25 cellular contexts compared by ENCODE assay signal in genomic region chr5:140309706-140310249, GRCh38. TPM values are rescaled to one million over a fixed set of nuclear protein-coding genes. Genes with fewer than 3 reads are reported as not detected.
DNase-seq lines count a peak whose midpoint lies in the region; ATAC-seq, FAIRE-seq and TF ChIP-seq lines count a peak whose summit lies in the region.
"Had no signal": no experiment of that assay in that cellular context is flagged by ENCODE, and none has a peak within 500 bp of the region (broad histone marks: within the 10 kb centered on the region; RNA-seq: fewer than 3 reads in every experiment).

No MANE protein-coding gene starts in this region.

- no peak overlapping the region for H3K4me3 Mint-ChIP-seq in CD8-positive, alpha-beta T cell
- H3K4me3 Mint-ChIP-seq: CD8-positive, alpha-beta memory T cell; GM23338; IgD-negative memory B cell had no signal

- H3K36me3 ChIP-seq in IMR-90 (ENCODE audit: control insufficient read depth, insufficient read depth, low read length): no peaks in the 10 kb centered on the region
- H3K36me3 ChIP-seq in K562 (ENCODE audit: control insufficient read depth, insufficient read depth, low read length): no peaks in the 10 kb centered on the region
- no peaks in the 10 kb centered on the region for H3K36me3 ChIP-seq in mesendoderm (ENCODE audit: control insufficient read depth, insufficient read depth, low read length)
- no peaks in the 10 kb centered on the region for H3K36me3 ChIP-seq in CD8-positive, alpha-beta T cell (ENCODE audit: insufficient read depth, low read length)
- H3K36me3 ChIP-seq in ovary: no peaks in the 10 kb centered on the region
- H3K36me3 ChIP-seq: BLaER1 treated with 17β-estradiol and CSF1 and Interleukin-3, amounts not matched to agents 10 nM and 100 nM had no signal

- no peak overlapping the region for H3K27ac Mint-ChIP-seq in CD8-positive, alpha-beta T cell
- H3K27ac Mint-ChIP-seq: CD8-positive, alpha-beta memory T cell; GM23338; IgD-negative memory B cell had no signal

- H4K20me1 ChIP-seq in IMR-90 (ENCODE audit: insufficient read depth, low read length) (no peaks in the 10 kb centered on the region), K562 (replicated peaks; ENCODE audit: control insufficient read depth, insufficient read depth, low read length) (no peaks in the 10 kb centered on the region)
- H4K20me1 ChIP-seq: BLaER1 treated with 17β-estradiol and CSF1 and Interleukin-3, amounts not matched to agents 10 nM and 100 nM had no signal

- no peaks in the 10 kb centered on the region for H3K79me2 ChIP-seq in K562 (ENCODE audit: control insufficient read depth, insufficient read depth, low read length)
- no peaks in the 10 kb centered on the region for H3K79me2 ChIP-seq in mesendoderm (ENCODE audit: control insufficient read depth, insufficient read depth, low read length)

- H2BK15ac ChIP-seq in IMR-90 (ENCODE audit: low read depth, low read length) (peak overlapping the region; percentile 55; the same call in 2 of the 3 replicates), mesendoderm (replicated peaks; ENCODE audit: low read depth) (no peak overlapping the region)

- H2BK20ac ChIP-seq in IMR-90 (ENCODE audit: low read depth, low read length): peak overlapping the region; percentile 33; the same call in 1 of the 2 replicates

- TF ChIP-seq EP300 in K562 (IDR thresholded peaks at IDR 0.05; ENCODE audit: low read length) (no peak), ovary (IDR thresholded peaks at IDR 0.05) (no peak)

- POLR2A ChIA-PET in IMR-90 (lab: Charles Lee; ENCODE audit: unreplicated experiment) (no interaction called here), K562 (lab: Yijun Ruan, JAX) (interaction anchor here (0.8 kb wide), 1 partner anchor 104 kb away, joined by 3 read pairs; no protein-coding TSS in a partner anchor)
- POLR2A ChIA-PET in CD8-positive, alpha-beta T cell (lab: Charles Lee): no interaction called here

- no peak overlapping the region for H3K18ac ChIP-seq in IMR-90 (ENCODE audit: low read depth, low read length)
- no peak overlapping the region for H3K18ac ChIP-seq in mesendoderm (ENCODE audit: low read length)

- H3K4me1 ChIP-seq in IMR-90 (ENCODE audit: control insufficient read depth, insufficient read depth, low read length): peaks cover 10% of the 10 kb centered on the region
- H3K4me1 ChIP-seq in K562 (replicated peaks in 1 of 2; ENCODE audit: control insufficient read depth in 2 of 2, insufficient read depth in 2 of 2, low read length in 2 of 2): peaks cover 0 to 26% of the 10 kb centered on the region in 2 experiments; a peak in 4 of 5 replicates
- H3K4me1 ChIP-seq in mesendoderm (ENCODE audit: control insufficient read depth, low read depth, low read length): peaks cover 1% of the 10 kb centered on the region
- no peaks in the 10 kb centered on the region for H3K4me1 ChIP-seq in CD8-positive, alpha-beta T cell (ENCODE audit: insufficient read depth, low read length)
- no peaks in the 10 kb centered on the region for H3K4me1 ChIP-seq in ovary (ENCODE audit: insufficient read depth)

- H4K8ac ChIP-seq in IMR-90 (ENCODE audit: low read depth in 2 of 2, low read length in 2 of 2): no peak overlapping the region
- no peak overlapping the region for H4K8ac ChIP-seq in mesendoderm (ENCODE audit: low read depth, low read length)

- intact Hi-C loops in IMR-90 (cut with micrococcal nuclease) (no loop called here), K562 (cut with micrococcal nuclease) (no loop called here), ovary (cut with DNase I) (no loop called here)
- intact Hi-C loops in CD8-positive, alpha-beta T cell (cut with DNase I, micrococcal nuclease): loop anchor here (10.0 kb wide), 2 partner anchors 245 to 325 kb away; partner anchors contain the start of genes CD14 (in 1 of the 2), SRA1 (in 1 of the 2) and TMCO6 (in 1 of the 2)

- H3K79me1 ChIP-seq in IMR-90 (ENCODE audit: low read depth in 1 of 2, low read length in 2 of 2) (no peaks in the 10 kb centered on the region), mesendoderm (ENCODE audit: low read length) (no peaks in the 10 kb centered on the region)

- no peak for TF ChIP-seq CTCF in IMR-90 (conservative IDR thresholded peaks at IDR 0.05; ENCODE audit: low read depth, low read length)
- TF ChIP-seq CTCF in K562 (IDR thresholded peaks at IDR 0.05 in 2 of 3, conservative IDR thresholded peaks at IDR 0.05 in 1 of 3; ENCODE audit: insufficient read depth in 2 of 3, low read depth in 1 of 3, low read length in 3 of 3): no peak
- no peak for TF ChIP-seq CTCF in CD8-positive, alpha-beta T cell (IDR thresholded peaks at IDR 0.05)
- no peak for TF ChIP-seq CTCF in ovary (IDR thresholded peaks at IDR 0.05)

- H4K91ac ChIP-seq in IMR-90 (ENCODE audit: insufficient read depth, low read depth, low read length): 0 out of 2 replicates have a peak overlapping the region, but pooled peaks have one; percentile 4

- H3K56ac ChIP-seq in IMR-90 (ENCODE audit: extremely low read depth, insufficient read depth, low read length) (no peak overlapping the region), mesendoderm (ENCODE audit: low read length) (peak overlapping the region; percentile 34)

- ATAC-seq in IMR-90 (ENCODE audit: low read depth) (no peak), K562 (no peak), GM21737 (IDR thresholded peaks at IDR 0.05; ENCODE audit: unreplicated experiment) (no peak)
- ATAC-seq in CD8-positive, alpha-beta T cell: no peak
- ATAC-seq: GM23338 had no signal

- H3K4me2 ChIP-seq in IMR-90 (ENCODE audit: low read depth, low read length): no peak overlapping the region
- no peak overlapping the region for H3K4me2 ChIP-seq in K562 (ENCODE audit: insufficient read depth, low read length)
- no peak overlapping the region for H3K4me2 ChIP-seq in mesendoderm (ENCODE audit: low read length)
- H3K4me2 ChIP-seq: GM23338 had no signal

- BruUV-seq in IMR-90 (replicated peaks; lab: Mats Ljungman, UMichigan): no TSS peak
- BruUV-seq in K562 (replicated peaks; lab: Mats Ljungman, UMichigan): no TSS peak

- H3K4ac ChIP-seq in IMR-90 (ENCODE audit: low read depth, low read length): no peak overlapping the region
- no peak overlapping the region for H3K4ac ChIP-seq in mesendoderm (ENCODE audit: low read depth, low read length)

- H4K5ac ChIP-seq in IMR-90 (ENCODE audit: low read depth, low read length) (no peak overlapping the region), mesendoderm (ENCODE audit: low read length) (no peak overlapping the region)

- H3K9me3 ChIP-seq in IMR-90 (ENCODE audit: control insufficient read depth, insufficient read depth, low read length): no peaks in the 10 kb centered on the region
- H3K9me3 ChIP-seq in K562 (replicated peaks; ENCODE audit: control insufficient read depth, insufficient read depth, low read depth, low read length): no peaks in the 10 kb centered on the region
- H3K9me3 ChIP-seq in CD8-positive, alpha-beta T cell (ENCODE audit: low read length): no peaks in the 10 kb centered on the region
- no peaks in the 10 kb centered on the region for H3K9me3 ChIP-seq in ovary
- H3K9me3 ChIP-seq: BLaER1 treated with 17β-estradiol and CSF1 and Interleukin-3, amounts not matched to agents 10 nM and 100 nM had no signal

- in situ Hi-C loops in IMR-90 (cut with MboI; ENCODE audit: low sequenced_read_pairs) (no loop called here), K562 (cut with MboI) (no loop called here)

- peaks cover 17% of the 10 kb centered on the region for H3K27me3 Mint-ChIP-seq in CD8-positive, alpha-beta T cell (ENCODE audit: low read depth)

- H3K4me1 Mint-ChIP-seq in CD8-positive, alpha-beta T cell (ENCODE audit: low read depth): no peaks in the 10 kb centered on the region
- H3K4me1 Mint-ChIP-seq: CD8-positive, alpha-beta memory T cell; IgD-negative memory B cell had no signal

- CTCF ChIA-PET in IMR-90 (lab: Yijun Ruan, JAX) (no interaction called here), K562 (lab: Yijun Ruan, JAX; ENCODE audit: low intra/inter-chr PET ratio) (no interaction called here)
- CTCF ChIA-PET in CD8-positive, alpha-beta T cell (lab: Charles Lee): interaction anchor here (1.2 kb wide), 1 partner anchor 42 kb away, joined by 4 read pairs; no protein-coding TSS in a partner anchor

- DNase-seq in IMR-90 (no peak), K562 (ENCODE audit: extremely low read depth in 1 of 4, low spot score in 3 of 4) (no peak), mesendoderm (no peak), ovary (no peak)
- no peak for DNase-seq in CD8-positive, alpha-beta T cell
- DNase-seq in activated CD4-positive, alpha-beta T cell treated with anti-CD3 and anti-CD28 coated beads for 48 hours: no peak
- DNase-seq: ACHN; Calu3; CD8-positive, alpha-beta memory T cell; DMS153; HCEC 1CT; Kasumi-1; NCI-H1694; NCI-H2081 treated with DMSO at 0.1 percent for 48 hours; NCI-H446; NCI-H526; OCI-M1; SHP77 treated with DMSO at 0.1 percent for 48 hours had no signal

- H2BK5ac ChIP-seq in IMR-90 (ENCODE audit: low read depth, low read length, poor library complexity, severe bottlenecking): no peak overlapping the region
- H2BK5ac ChIP-seq in mesendoderm (ENCODE audit: low read length): no peak overlapping the region

- FAIRE-seq in K562 (lab: Jason Lieb, UNC): no peak
- FAIRE-seq: GM12892 had no signal

- no peaks in the 10 kb centered on the region for H3K27me3 ChIP-seq in IMR-90 (ENCODE audit: control insufficient read depth, insufficient read depth, low read length)
- H3K27me3 ChIP-seq in K562 (ENCODE audit: control insufficient read depth in 2 of 2, insufficient read depth in 2 of 2, low read length in 2 of 2): no peaks in the 10 kb centered on the region
- H3K27me3 ChIP-seq in mesendoderm (ENCODE audit: insufficient read depth, low read length, poor library complexity): no peaks in the 10 kb centered on the region
- no peaks in the 10 kb centered on the region for H3K27me3 ChIP-seq in CD8-positive, alpha-beta T cell (ENCODE audit: insufficient read depth, low read length)
- no peaks in the 10 kb centered on the region for H3K27me3 ChIP-seq in ovary
- H3K27me3 ChIP-seq: BLaER1 treated with 17β-estradiol and CSF1 and Interleukin-3, amounts not matched to agents 10 nM and 100 nM had no signal

- H3K9me3 Mint-ChIP-seq in CD8-positive, alpha-beta T cell: no peaks in the 10 kb centered on the region
- H3K9me3 Mint-ChIP-seq: CD8-positive, alpha-beta memory T cell; GM23338; IgD-negative memory B cell had no signal

- no peak overlapping the region; the same call in 1 of the 2 replicates for H2BK120ac ChIP-seq in IMR-90 (ENCODE audit: low read depth, low read length)
- H2BK120ac ChIP-seq in mesendoderm (ENCODE audit: low read depth, low read length): no peak overlapping the region

- H3K23ac ChIP-seq in IMR-90 (ENCODE audit: low read depth, low read length): no peak overlapping the region
- H3K23ac ChIP-seq in mesendoderm (ENCODE audit: low read length): no peak overlapping the region

- H3K36me3 Mint-ChIP-seq in CD8-positive, alpha-beta T cell: no peaks in the 10 kb centered on the region
- H3K36me3 Mint-ChIP-seq: CD8-positive, alpha-beta memory T cell had no signal

- H3K27ac ChIP-seq in IMR-90 (ENCODE audit: insufficient read depth, low read length) (no peak overlapping the region), K562 (ENCODE audit: extremely low read depth, low read depth, low read length) (0 out of 3 replicates have a peak overlapping the region, but pooled peaks have one; percentile 9), mesendoderm (ENCODE audit: low read depth, low read length) (no peak overlapping the region), ovary (no peak overlapping the region)
- no peak overlapping the region for H3K27ac ChIP-seq in CD8-positive, alpha-beta T cell (ENCODE audit: low read depth, low read length)
- H3K27ac ChIP-seq: RWPE1 had no signal

- H2AK5ac ChIP-seq in IMR-90 (ENCODE audit: low read depth, low read length) (peak overlapping the region; percentile 28; the same call in 1 of the 2 replicates), mesendoderm (ENCODE audit: low read length) (no peak overlapping the region)

- H3K9ac ChIP-seq in IMR-90 (ENCODE audit: low read depth, low read length) (no peak overlapping the region), K562 (ENCODE audit: insufficient read depth in 1 of 2, low read depth in 2 of 2, low read length in 2 of 2) (no peak overlapping the region), mesendoderm (ENCODE audit: low read length) (no peak overlapping the region)
- H3K9ac ChIP-seq: BLaER1 treated with 17β-estradiol and CSF1 and Interleukin-3, amounts not matched to agents 10 nM and 100 nM had no signal

- no peak overlapping the region for H2AK9ac ChIP-seq in IMR-90 (replicated peaks; ENCODE audit: low read depth, low read length, poor library complexity)

- WGBS in IMR-90 (ENCODE audit: extremely low coverage in 2 of 2, insufficient read length in 1 of 2), 2 experiments: 100% methylated on average over 3 of the region's 3 CpGs; no CpG with 5 or more reads in 1 of the 2 experiments
- WGBS in K562 (ENCODE audit: insufficient coverage, low coverage, missing lambda C conversion rate): 67% methylated on average over 3 of the region's 3 CpGs
- WGBS in mesendoderm (ENCODE audit: extremely low coverage, insufficient coverage, low lambda C conversion rate): no CpG with 5 or more reads among the region's 3 CpGs
- 79 to 82% (median 80%) methylated on average over 3 of the region's 3 CpGs for WGBS in ovary, 3 donors

- no peak overlapping the region for H3K14ac ChIP-seq in IMR-90 (replicated peaks; ENCODE audit: low read depth, low read length)

- H3K9me1 ChIP-seq in IMR-90 (ENCODE audit: insufficient read depth, low read length): peaks cover 12% of the 10 kb centered on the region
- H3K9me1 ChIP-seq in K562 (ENCODE audit: control insufficient read depth, insufficient read depth, low read length): no peaks in the 10 kb centered on the region

- H2AFZ ChIP-seq in IMR-90 (replicated peaks; ENCODE audit: low read length, poor library complexity) (no peak overlapping the region), K562 (ENCODE audit: low read depth, low read length) (peak overlapping the region; percentile 73)

- TF ChIP-seq RAD21 in IMR-90 (IDR thresholded peaks at IDR 0.05; ENCODE audit: low read length) (no peak), K562 (CRISPR knock-in tag; conservative IDR thresholded peaks at IDR 0.05 in 1 of 2, IDR thresholded peaks at IDR 0.05 in 1 of 2) (no peak)

- dilution Hi-C loops in IMR-90 (cut with HindIII; ENCODE audit: low sequenced_read_pairs, unreplicated experiment): no loop called here

- no peak for TF ChIP-seq POLR2A in IMR-90 (IDR thresholded peaks at IDR 0.05; ENCODE audit: low read depth, low read length)
- TF ChIP-seq POLR2A in K562 (conservative IDR thresholded peaks at IDR 0.05): no peak
- TF ChIP-seq POLR2A in ovary (IDR thresholded peaks at IDR 0.05): no peak

- H3K4me3 ChIP-seq in IMR-90 (ENCODE audit: insufficient read depth, low read depth, low read length): no peak overlapping the region
- no peak overlapping the region for H3K4me3 ChIP-seq in K562
- H3K4me3 ChIP-seq in mesendoderm (ENCODE audit: low read length): no peak overlapping the region
- H3K4me3 ChIP-seq in CD8-positive, alpha-beta T cell (ENCODE audit: low read depth, low read length): no peak overlapping the region
- no peak overlapping the region for H3K4me3 ChIP-seq in ovary
- H3K4me3 ChIP-seq: BLaER1 treated with 17β-estradiol and CSF1 and Interleukin-3, amounts not matched to agents 10 nM and 100 nM; GM23338 had no signal

RNA-seq across cellular contexts. Expression of gene PFDN1, which starts 6.9 kb away (rescaled TPM):
- total RNA-seq in IMR-90 (2012; rRNA removed) (92.8 and 98.8 TPM in 2 replicates), K562 (2014; rRNA removed) (45.5 and 51.1 TPM in 2 replicates), K562 (2014; rRNA removed; fragmentation: Illumina TruSeq; extraction: Trizol) (75.7 and 88.5 TPM in 2 replicates), K562 (2015; rRNA removed; fragmentation: Illumina TruSeq; extraction: Trizol) (71.1 and 79.5 TPM in 2 replicates), K562 (2021) (49.3 and 50.3 TPM in 2 replicates), ovary (10 to 100 TPM; 27.4 to 65.7 (median 35.2) TPM)
- polyA plus RNA-seq in IMR-90 (2012; rRNA removed) (134 and 140 TPM in 2 replicates), K562 (2011; rRNA removed) (78.0 and 78.2 TPM in 2 replicates), K562 (2014; fragmentation: Illumina TruSeq; extraction: Trizol) (99.3 and 119 TPM in 2 replicates), K562 (2014; fragmentation: Nextera tagmentation; extraction: Ambion mirVana) (100 to 1,000 TPM; 152 to 215 TPM), K562 (2014; rRNA removed) (70.9 and 72.6 TPM in 2 replicates), ovary (100 to 1,000 TPM in 1 of 2 donors, 10 to 100 TPM in 1; 61.3 to 113 TPM)
- polyA plus RNA-seq in IMR-90 (2012; cell fraction: cytosol; rRNA removed): 85.4 and 108 TPM in 2 replicates
- polyA plus RNA-seq in IMR-90 (2012; cell fraction: nucleus; rRNA removed; ENCODE audit: low replicate concordance): 39.7 and 45.7 TPM in 2 replicates
- 29.2 and 32.1 TPM in 2 replicates for total RNA-seq in K562 (2011; cell fraction: chromatin; rRNA removed; ENCODE audit: low replicate concordance)
- total RNA-seq in K562 (2011; cell fraction: nucleolus; rRNA removed): 15.8 and 17.2 TPM in 2 replicates
- 16.6 and 29.8 TPM in 2 replicates for total RNA-seq in K562 (2011; cell fraction: nucleoplasm; rRNA removed)
- 89.8 and 92.6 TPM in 2 replicates for polyA plus RNA-seq in K562 (2011; cell fraction: cytosol; rRNA removed)
- 28.5 and 34.0 TPM in 2 replicates for polyA plus RNA-seq in K562 (2011; cell fraction: nucleus; rRNA removed)
- 55.2 and 148 TPM in 2 replicates for polyA plus RNA-seq in K562 (2012)
- 81.1 and 111 TPM in 2 replicates for polyA minus RNA-seq in K562 (2011; rRNA and poly(A)+ RNA removed)
- 29.9 and 39.3 TPM in 2 replicates for polyA minus RNA-seq in K562 (2011; cell fraction: cytosol; rRNA and poly(A)+ RNA removed)
- polyA minus RNA-seq in K562 (2011; cell fraction: nucleus; rRNA and poly(A)+ RNA removed): 7.5 and 14.9 TPM in 2 replicates
- 297 TPM for polyA plus RNA-seq in mesendoderm (2013, experiment 1 of 2)
- polyA plus RNA-seq in mesendoderm (2013, experiment 2 of 2): 277 TPM
- 10 to 100 TPM; 28.4 to 30.5 TPM for total RNA-seq in CD8-positive, alpha-beta T cell

RNA-seq across cellular contexts. Expression of gene HBEGF, which starts 36.6 kb away (rescaled TPM):
- total RNA-seq in IMR-90 (2012; rRNA removed): 18.8 and 26.9 TPM in 2 replicates
- 36.1 and 48.7 TPM in 2 replicates for polyA plus RNA-seq in IMR-90 (2012; rRNA removed)
- 31.0 and 54.1 TPM in 2 replicates for polyA plus RNA-seq in IMR-90 (2012; cell fraction: cytosol; rRNA removed)
- polyA plus RNA-seq in IMR-90 (2012; cell fraction: nucleus; rRNA removed; ENCODE audit: low replicate concordance): 41.9 and 95.5 TPM in 2 replicates
- total RNA-seq in K562 (2011; cell fraction: chromatin; rRNA removed; ENCODE audit: low replicate concordance): 1.1 and 4.5 TPM in 2 replicates
- 1.7 and 2.3 TPM in 2 replicates for total RNA-seq in K562 (2011; cell fraction: nucleolus; rRNA removed)
- total RNA-seq in K562 (2011; cell fraction: nucleoplasm; rRNA removed): 2.2 and 3.7 TPM in 2 replicates
- total RNA-seq in K562 (2014; rRNA removed): 0.36 and 1.4 TPM in 2 replicates
- 0.47 and 0.77 TPM in 2 replicates for total RNA-seq in K562 (2014; rRNA removed; fragmentation: Illumina TruSeq; extraction: Trizol)
- total RNA-seq in K562 (2015; rRNA removed; fragmentation: Illumina TruSeq; extraction: Trizol): 0.65 and 0.75 TPM in 2 replicates
- total RNA-seq in K562 (2021): 0.65 and 0.98 TPM in 2 replicates
- polyA plus RNA-seq in K562 (2011; rRNA removed): 0.45 and 0.60 TPM in 2 replicates
- 0.19 and 0.27 TPM in 2 replicates for polyA plus RNA-seq in K562 (2011; cell fraction: cytosol; rRNA removed)
- 0.25 and 0.78 TPM in 2 replicates for polyA plus RNA-seq in K562 (2011; cell fraction: nucleus; rRNA removed)
- polyA plus RNA-seq in K562 (2012): 0.47 and 0.69 TPM in 2 replicates
- polyA plus RNA-seq in K562 (2014; fragmentation: Illumina TruSeq; extraction: Trizol): 0.79 and 1.1 TPM in 2 replicates
- polyA plus RNA-seq in K562 (2014; fragmentation: Nextera tagmentation; extraction: Ambion mirVana): under 1 TPM; 0.11 to 0.29 TPM
- polyA plus RNA-seq in K562 (2014; rRNA removed): 0.62 and 0.78 TPM in 2 replicates
- 0.18 and 0.28 TPM in 2 replicates for polyA minus RNA-seq in K562 (2011; rRNA and poly(A)+ RNA removed)
- polyA minus RNA-seq in K562 (2011; cell fraction: cytosol; rRNA and poly(A)+ RNA removed): 0.38 TPM in 1 of 2 replicates, not detected in the other
- polyA minus RNA-seq in K562 (2011; cell fraction: nucleus; rRNA and poly(A)+ RNA removed): 0.11 and 0.67 TPM in 2 replicates
- 6.7 TPM for polyA plus RNA-seq in mesendoderm (2013, experiment 1 of 2)
- polyA plus RNA-seq in mesendoderm (2013, experiment 2 of 2): 7.2 TPM
- total RNA-seq in CD8-positive, alpha-beta T cell: under 1 TPM; 0.30 to 0.50 TPM
- 10 to 100 TPM in 1 of 7 donors, 1 to 10 TPM in 6; 1.5 to 14.5 (median 5.6) TPM for total RNA-seq in ovary
- 10 to 100 TPM in 1 of 2 donors, 1 to 10 TPM in 1; 3.4 to 10.8 TPM for polyA plus RNA-seq in ovary
- polyA plus RNA-seq: CD8-positive, alpha-beta memory T cell had no signal

RNA-seq across cellular contexts. Expression of gene SLC4A9, which starts 50.2 kb away (rescaled TPM):
- total RNA-seq in IMR-90 (2012; rRNA removed) (not detected in 2 replicates), K562 (2014; rRNA removed) (0.05 TPM in 1 of 2 replicates, not detected in the other), K562 (2014; rRNA removed; fragmentation: Illumina TruSeq; extraction: Trizol) (not detected in 2 replicates), K562 (2015; rRNA removed; fragmentation: Illumina TruSeq; extraction: Trizol) (not detected in 2 replicates), K562 (2021) (not detected in 2 replicates), ovary (under 1 TPM in 1 of 7 donors, not detected in 6; 0.13 TPM)
- polyA plus RNA-seq in IMR-90 (2012; rRNA removed) (not detected in 2 replicates), K562 (2011; rRNA removed) (0.13 TPM in 1 of 2 replicates, not detected in the other), K562 (2014; fragmentation: Illumina TruSeq; extraction: Trizol) (not detected in 2 replicates), K562 (2014; fragmentation: Nextera tagmentation; extraction: Ambion mirVana) (not detected), K562 (2014; rRNA removed) (not detected in 2 replicates), ovary (not detected)
- not detected in 2 replicates for polyA plus RNA-seq in IMR-90 (2012; cell fraction: cytosol; rRNA removed)
- 0.05 and 0.19 TPM in 2 replicates for polyA plus RNA-seq in IMR-90 (2012; cell fraction: nucleus; rRNA removed; ENCODE audit: low replicate concordance)
- 0.53 TPM in 1 of 2 replicates, not detected in the other for total RNA-seq in K562 (2011; cell fraction: chromatin; rRNA removed; ENCODE audit: low replicate concordance)
- 0.17 and 0.39 TPM in 2 replicates for total RNA-seq in K562 (2011; cell fraction: nucleolus; rRNA removed)
- total RNA-seq in K562 (2011; cell fraction: nucleoplasm; rRNA removed): 0.23 TPM in 1 of 2 replicates, not detected in the other
- 0.03 TPM in 1 of 2 replicates, not detected in the other for polyA plus RNA-seq in K562 (2011; cell fraction: cytosol; rRNA removed)
- polyA plus RNA-seq in K562 (2011; cell fraction: nucleus; rRNA removed): 0.17 and 0.20 TPM in 2 replicates
- polyA plus RNA-seq in K562 (2012): 0.03 TPM in 1 of 2 replicates, not detected in the other
- polyA minus RNA-seq in K562 (2011; rRNA and poly(A)+ RNA removed): not detected in 2 replicates
- not detected in 2 replicates for polyA minus RNA-seq in K562 (2011; cell fraction: cytosol; rRNA and poly(A)+ RNA removed)
- polyA minus RNA-seq in K562 (2011; cell fraction: nucleus; rRNA and poly(A)+ RNA removed): 0.11 and 0.13 TPM in 2 replicates
- polyA plus RNA-seq in mesendoderm (2013, experiment 1 of 2): not detected
- polyA plus RNA-seq in mesendoderm (2013, experiment 2 of 2): not detected
- not detected for total RNA-seq in CD8-positive, alpha-beta T cell
- total RNA-seq: Calu3; CD8-positive, alpha-beta memory T cell; G401; GM23338 had no signal
- polyA plus RNA-seq: CD8-positive, alpha-beta memory T cell; IgD-negative memory B cell had no signal

Comparison
In these comparisons a context has a peak if more than half of its experiments do, and no peak if none do; other contexts are left out.
1. intact Hi-C loops: an anchor here in CD8-positive, alpha-beta T cell (10.0 kb wide); none called in IMR-90, K562 and ovary.